In the genomic region with DNA sequence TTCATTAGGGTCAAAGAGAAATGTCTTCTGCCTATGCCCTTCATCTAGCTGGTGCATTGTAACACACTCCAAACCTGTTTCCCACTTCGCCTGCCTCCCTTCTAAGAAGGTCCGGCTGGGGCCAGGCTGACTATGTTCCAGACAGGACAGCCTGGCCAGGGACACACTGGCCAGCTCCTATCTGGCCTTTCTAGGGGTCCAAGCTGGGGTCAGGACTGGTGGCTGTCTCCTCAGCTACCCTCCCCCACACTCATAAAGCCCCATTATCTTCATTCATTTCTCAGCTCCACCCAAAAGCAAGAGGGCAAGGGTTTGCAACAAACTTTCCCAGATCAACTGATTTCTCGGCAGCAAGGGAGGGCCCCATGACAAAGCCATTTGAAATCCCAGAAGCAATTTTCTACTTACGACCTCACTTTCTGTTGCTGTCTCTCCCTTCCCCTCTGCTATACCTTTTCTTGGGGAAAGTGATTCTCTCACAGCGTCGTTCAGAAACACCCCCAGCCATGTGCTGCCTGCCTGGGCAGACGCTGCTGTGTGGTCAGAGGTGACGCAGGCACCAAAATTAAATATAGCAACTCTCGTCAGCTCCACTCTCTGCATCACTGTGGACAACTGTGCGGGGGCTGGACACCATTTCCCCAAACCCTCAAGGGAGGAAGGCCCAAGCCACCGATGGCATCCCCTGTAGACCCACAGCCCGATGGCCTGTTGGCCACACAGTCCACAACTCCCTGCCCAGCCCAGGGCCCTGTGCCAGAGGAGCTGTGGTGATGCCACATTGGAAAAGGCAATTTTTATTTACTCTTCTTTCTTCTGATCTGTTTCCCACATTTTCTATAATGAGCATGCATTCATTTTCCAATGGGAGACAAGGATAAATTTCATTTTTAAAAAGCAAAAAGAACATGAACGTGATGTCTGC, we compare ENCODE assay signal across 1 cellular context.
TF ChIP-seq lines count a peak whose summit lies in the region.

No MANE protein-coding gene starts in this region.

TF ChIP-seq in HepG2, 621 proteins besides CTCF, POLR2A, EP300 and RAD21:
- TF ChIP-seq ZBTB38 (CRISPR knock-in tag; IDR thresholded peaks at IDR 0.05) (no peak), HNRNPH1 (optimal IDR thresholded peaks at IDR 0.05; ENCODE audit: low read depth, low read length) (no peak), JUNB (CRISPR knock-in tag; IDR thresholded peaks at IDR 0.05; ENCODE audit: borderline replicate concordance) (no peak), IRF2 (CRISPR knock-in tag; IDR thresholded peaks at IDR 0.05) (no peak), HDAC2 (CRISPR knock-in tag; IDR thresholded peaks at IDR 0.05) (no peak), KAT8 (CRISPR knock-in tag; IDR thresholded peaks at IDR 0.05) (no peak)
- TF ChIP-seq, protein P1, sequence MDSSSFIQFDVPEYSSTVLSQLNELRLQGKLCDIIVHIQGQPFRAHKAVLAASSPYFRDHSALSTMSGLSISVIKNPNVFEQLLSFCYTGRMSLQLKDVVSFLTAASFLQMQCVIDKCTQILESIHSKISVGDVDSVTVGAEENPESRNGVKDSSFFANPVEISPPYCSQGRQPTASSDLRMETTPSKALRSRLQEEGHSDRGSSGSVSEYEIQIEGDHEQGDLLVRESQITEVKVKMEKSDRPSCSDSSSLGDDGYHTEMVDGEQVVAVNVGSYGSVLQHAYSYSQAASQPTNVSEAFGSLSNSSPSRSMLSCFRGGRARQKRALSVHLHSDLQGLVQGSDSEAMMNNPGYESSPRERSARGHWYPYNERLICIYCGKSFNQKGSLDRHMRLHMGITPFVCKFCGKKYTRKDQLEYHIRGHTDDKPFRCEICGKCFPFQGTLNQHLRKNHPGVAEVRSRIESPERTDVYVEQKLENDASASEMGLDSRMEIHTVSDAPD (CRISPR knock-in tag; IDR thresholded peaks at IDR 0.05) = no peak
